In genomic region chr11:57680552-57680874, GRCh38 we compare ENCODE assay signal across 10 cellular contexts. TPM values are rescaled to one million over a fixed set of nuclear protein-coding genes. Genes with fewer than 3 reads are reported as not detected.
A peak's percentile ranks its signal among the peaks of the same experiment; 100 is the strongest.
DNase-seq lines count a peak whose midpoint lies in the region; ATAC-seq, FAIRE-seq and TF ChIP-seq lines count a peak whose summit lies in the region.
"Had no signal": no experiment of that assay in that cellular context is flagged by ENCODE, and none has a peak within 500 bp of the region (broad histone marks: within the 10 kb centered on the region; RNA-seq: fewer than 3 reads in every experiment).

No MANE protein-coding gene starts in this region.

- H3K4me1 Mint-ChIP-seq in activated naive CD8-positive, alpha-beta T cell treated with anti-CD3 and anti-CD28 coated beads for 36 hours = peaks cover 45% of the 10 kb centered on the region

- no peaks in the 10 kb centered on the region for H3K27me3 Mint-ChIP-seq in activated naive CD8-positive, alpha-beta T cell treated with anti-CD3 and anti-CD28 coated beads for 36 hours

- peak overlapping the region; percentile 77 for H3K27ac Mint-ChIP-seq in activated naive CD8-positive, alpha-beta T cell treated with anti-CD3 and anti-CD28 coated beads for 36 hours

- no peak for TF ChIP-seq CTCF in mucosa of descending colon (IDR thresholded peaks at IDR 0.05)
- TF ChIP-seq CTCF in upper lobe of left lung (IDR thresholded peaks at IDR 0.05) = no peak

- 75 to 81% methylated on average over 2 of the region's 2 CpGs for WGBS in upper lobe of left lung, 2 donors

- no peak overlapping the region for H3K4me3 Mint-ChIP-seq in activated naive CD8-positive, alpha-beta T cell treated with anti-CD3 and anti-CD28 coated beads for 36 hours

- no peak overlapping the region for H3K27ac ChIP-seq in upper lobe of left lung

- DNase-seq in activated naive CD8-positive, alpha-beta T cell treated with anti-CD3 and anti-CD28 coated beads for 36 hours = no peak
- DNase-seq in mucosa of descending colon (no peak), upper lobe of left lung (no peak), NCI-H187 treated with DMSO at 0.1 percent for 48 hours (lab: John Stamatoyannopoulos, UW) (no peak), GM19239 (ENCODE audit: insufficient read length, low spot score) (no peak), NCI-H69 (lab: John Stamatoyannopoulos, UW) (no peak)
- DNase-seq: KBM-7; stimulated activated CD4-positive, alpha-beta T cell treated with anti-CD3 and anti-CD28 coated beads, Interleukin-4, amount 100 ng/mL, for 1 hour had no signal

- intact Hi-C loops in mucosa of descending colon (cut with DNase I, micrococcal nuclease) = no loop called here

- H3K36me3 ChIP-seq in mucosa of descending colon (ENCODE audit: low read depth) (peaks cover 14% of the 10 kb centered on the region), upper lobe of left lung (peaks cover 14 to 72% (median 34%) of the 10 kb centered on the region in 4 donors)

- peaks cover 33% of the 10 kb centered on the region for H3K36me3 Mint-ChIP-seq in activated naive CD8-positive, alpha-beta T cell treated with anti-CD3 and anti-CD28 coated beads for 36 hours

- H3K9me3 Mint-ChIP-seq in activated naive CD8-positive, alpha-beta T cell treated with anti-CD3 and anti-CD28 coated beads for 36 hours = no peaks in the 10 kb centered on the region

- TF ChIP-seq EP300 in upper lobe of left lung (IDR thresholded peaks at IDR 0.05) = no peak

- FAIRE-seq in GM19239 (lab: Jason Lieb, UNC) = no peak

- H3K4me1 ChIP-seq in mucosa of descending colon (ENCODE audit: low read depth) = peaks cover 9% of the 10 kb centered on the region
- H3K4me1 ChIP-seq in upper lobe of left lung = peaks cover 9 to 29% (median 13%) of the 10 kb centered on the region in 4 donors

- ATAC-seq in GM18498 (IDR thresholded peaks at IDR 0.05; ENCODE audit: unreplicated experiment) (peak; percentile 56), HG02678 (IDR thresholded peaks at IDR 0.05; ENCODE audit: unreplicated experiment) (peak; percentile 18), mucosa of descending colon (peak; percentile 88), upper lobe of left lung (ENCODE audit: low FRiP score in 2 of 2) (no peak)

- TF ChIP-seq POLR2A in upper lobe of left lung (IDR thresholded peaks at IDR 0.05) = no peak

- H3K9me3 ChIP-seq in mucosa of descending colon (no peaks in the 10 kb centered on the region), upper lobe of left lung (no peaks in the 10 kb centered on the region)

- H3K4me3 ChIP-seq in mucosa of descending colon (no peak overlapping the region), upper lobe of left lung (no peak overlapping the region)

- no peaks in the 10 kb centered on the region for H3K27me3 ChIP-seq in upper lobe of left lung

RNA-seq across cellular contexts. Expression of gene ZDHHC5, which starts 12.6 kb away (rescaled TPM):
- total RNA-seq in activated naive CD8-positive, alpha-beta T cell treated with anti-CD3 and anti-CD28 coated beads for 36 hours = 10 to 100 TPM; 74.0 to 78.6 TPM
- 10 to 100 TPM; 75.5 to 83.0 (median 81.6) TPM for total RNA-seq in mucosa of descending colon
- total RNA-seq in upper lobe of left lung = 10 to 100 TPM; 45.1 to 81.9 (median 58.7) TPM

RNA-seq across cellular contexts. Expression of gene CLP1, which starts 23.0 kb away (rescaled TPM):
- total RNA-seq in activated naive CD8-positive, alpha-beta T cell treated with anti-CD3 and anti-CD28 coated beads for 36 hours = 10 to 100 TPM; 22.0 to 22.2 TPM
- 10 to 100 TPM; 10.0 to 13.1 (median 10.9) TPM for total RNA-seq in mucosa of descending colon
- 10 to 100 TPM; 10.5 to 16.9 (median 13.4) TPM for total RNA-seq in upper lobe of left lung

RNA-seq across cellular contexts. Expression of gene YPEL4, which starts 30.8 kb away (rescaled TPM):
- under 1 TPM; 0.38 to 0.56 TPM for total RNA-seq in activated naive CD8-positive, alpha-beta T cell treated with anti-CD3 and anti-CD28 coated beads for 36 hours
- 1 to 10 TPM in 1 of 3 donors, under 1 TPM in 2; 0.39 to 2.4 (median 0.58) TPM for total RNA-seq in mucosa of descending colon
- 1 to 10 TPM in 5 of 6 donors, under 1 TPM in 1; 0.91 to 8.4 (median 3.5) TPM for total RNA-seq in upper lobe of left lung

RNA-seq across cellular contexts. Expression of gene MED19, which starts 31.5 kb away (rescaled TPM):
- total RNA-seq in activated naive CD8-positive, alpha-beta T cell treated with anti-CD3 and anti-CD28 coated beads for 36 hours = 10 to 100 TPM; 13.8 to 14.9 TPM
- total RNA-seq in mucosa of descending colon (10 to 100 TPM; 10.7 to 14.6 (median 12.5) TPM), upper lobe of left lung (10 to 100 TPM in 5 of 6 donors, 1 to 10 TPM in 1; 7.4 to 14.9 (median 13.5) TPM)

RNA-seq across cellular contexts. Expression of gene TMX2, which starts 31.9 kb away (rescaled TPM):
- total RNA-seq in activated naive CD8-positive, alpha-beta T cell treated with anti-CD3 and anti-CD28 coated beads for 36 hours = 10 to 100 TPM; 94.9 to 99.1 TPM
- total RNA-seq in mucosa of descending colon (100 to 1,000 TPM in 2 of 3 donors, 10 to 100 TPM in 1; 83.6 to 119 (median 113) TPM), upper lobe of left lung (10 to 100 TPM; 16.2 to 67.3 (median 53.1) TPM)

Comparison
In these comparisons a context has a peak if more than half of its experiments do, and no peak if none do; other contexts are left out.
1. ATAC-seq: peak in GM18498 (single experiment), HG02678 (single experiment) and mucosa of descending colon (single experiment); none in upper lobe of left lung (0 of 2).